ENCODE assay signal across 8 cellular contexts in the genomic region with DNA sequence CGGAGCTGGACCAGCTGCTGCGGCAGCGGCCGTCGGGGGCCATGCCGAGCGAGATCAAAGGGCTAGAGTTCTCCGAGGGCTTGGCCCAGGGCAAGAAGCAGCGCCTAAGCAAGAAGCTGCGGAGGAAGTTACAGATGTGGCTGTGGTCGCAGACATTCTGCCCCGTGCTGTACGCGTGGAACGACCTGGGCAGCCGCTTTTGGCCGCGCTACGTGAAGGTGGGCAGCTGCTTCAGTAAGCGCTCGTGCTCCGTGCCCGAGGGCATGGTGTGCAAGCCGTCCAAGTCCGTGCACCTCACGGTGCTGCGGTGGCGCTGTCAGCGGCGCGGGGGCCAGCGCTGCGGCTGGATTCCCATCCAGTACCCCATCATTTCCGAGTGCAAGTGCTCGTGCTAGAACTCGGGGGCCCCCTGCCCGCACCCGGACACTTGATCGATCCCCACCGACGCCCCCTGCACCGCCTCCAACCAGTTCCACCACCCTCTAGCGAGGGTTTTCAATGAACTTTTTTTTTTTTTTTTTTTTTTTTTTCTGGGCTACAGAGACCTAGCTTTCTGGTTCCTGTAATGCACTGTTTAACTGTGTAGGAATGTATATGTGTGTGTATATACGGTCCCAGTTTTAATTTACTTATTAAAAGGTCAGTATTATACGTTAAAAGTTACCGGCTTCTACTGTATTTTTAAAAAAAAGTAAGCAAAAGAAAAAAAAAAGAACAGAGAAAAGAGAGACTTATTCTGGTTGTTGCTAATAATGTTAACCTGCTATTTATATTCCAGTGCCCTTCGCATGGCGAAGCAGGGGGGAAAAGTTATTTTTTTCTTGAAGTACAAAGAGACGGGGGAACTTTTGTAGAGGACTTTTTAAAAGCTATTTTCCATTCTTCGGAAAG. TPM values are rescaled to one million over a fixed set of nuclear protein-coding genes. Genes with fewer than 3 reads are reported as not detected.
DNase-seq lines count a peak whose midpoint lies in the region; ATAC-seq and TF ChIP-seq lines count a peak whose summit lies in the region.

No MANE protein-coding gene starts in this region.

- no peak for TF ChIP-seq CTCF in coronary artery (IDR thresholded peaks at IDR 0.05)

- H3K4me3 ChIP-seq in H7 (ENCODE audit: insufficient read depth, low read depth, low read length) (peak overlapping the region; percentile 63), coronary artery (peak overlapping the region; percentile 87), mucosa of rectum (ENCODE audit: low read length in 2 of 2) (peak overlapping the region; percentile 1 to 33)

- peak overlapping the region; percentile 82 to 94 (median 83) for H3K4me3 Mint-ChIP-seq in T-cell

- ATAC-seq in T-cell (replicated peaks in 1 of 4) (peak; percentile 17 to 23 (median 22)), GM18861 (IDR thresholded peaks at IDR 0.05; ENCODE audit: unreplicated experiment) (no peak), HG03097 (IDR thresholded peaks at IDR 0.05; ENCODE audit: low FRiP score, unreplicated experiment) (no peak)

- H3K9me3 Mint-ChIP-seq in T-cell = no peaks in the 10 kb centered on the region

- H3K36me3 Mint-ChIP-seq in T-cell = no peaks in the 10 kb centered on the region

- H3K36me3 ChIP-seq in H7 (replicated peaks; ENCODE audit: control insufficient read depth, insufficient read depth, low read length) (no peaks in the 10 kb centered on the region), mucosa of rectum (ENCODE audit: control insufficient read depth in 2 of 2, insufficient read depth in 2 of 2, low read length in 2 of 2) (no peaks in the 10 kb centered on the region)

- H3K4me1 ChIP-seq in mucosa of rectum (ENCODE audit: control insufficient read depth in 2 of 2, insufficient read depth in 2 of 2, low read length in 2 of 2) = peaks cover 9 to 12% of the 10 kb centered on the region in 2 donors

- no peak overlapping the region for H3K9ac ChIP-seq in mucosa of rectum (ENCODE audit: low read depth in 1 of 2, low read length in 2 of 2)

- peak overlapping the region; percentile 82 to 84 for H3K27ac Mint-ChIP-seq in T-cell

- no peaks in the 10 kb centered on the region for H3K9me3 ChIP-seq in mucosa of rectum (ENCODE audit: control insufficient read depth in 2 of 2, low read length in 2 of 2)

- peaks cover 13 to 51% of the 10 kb centered on the region in 2 donors for H3K27me3 Mint-ChIP-seq in T-cell

- H3K27me3 ChIP-seq in H7 (ENCODE audit: control insufficient read depth, insufficient read depth, low read length) = peaks cover 60% of the 10 kb centered on the region
- H3K27me3 ChIP-seq in mucosa of rectum (ENCODE audit: control insufficient read depth in 2 of 2, insufficient read depth in 2 of 2, low read length in 2 of 2) = peaks cover 38 to 54% of the 10 kb centered on the region in 2 donors

- POLR2A ChIA-PET in T-cell (lab: Charles Lee) = interaction anchor here in 1 of 2 donors (0.6 to 0.7 kb wide), 2 partner anchors 58 to 510 kb away, joined by 3 to 5 read pairs; no protein-coding TSS in a partner anchor

- H3K27ac ChIP-seq in coronary artery (peak overlapping the region in 1 of 2 donors; percentile 79), mucosa of rectum (ENCODE audit: low read depth in 2 of 2, low read length in 2 of 2) (no peak overlapping the region)

- CTCF ChIA-PET in T-cell (lab: Charles Lee) = interaction anchor here (0.6 to 1.6 kb wide), 8 partner anchors 8 to 363 kb away, joined by 3 to 8 read pairs (median 4); no protein-coding TSS in a partner anchor

- DNase-seq in AG08396 (ENCODE audit: low spot score) (peak; percentile 18), H7 (peak; percentile 77), T-cell (peak in 12 of 34 experiments; percentile 13 to 51 (median 32)), coronary artery (ENCODE audit: low spot score) (no peak), NCI-H345 treated with DMSO at 0.1 percent for 48 hours (lab: John Stamatoyannopoulos, UW; ENCODE audit: unreplicated experiment) (no peak)

- peaks cover 40 to 46% (median 44%) of the 10 kb centered on the region in 3 donors for H3K4me1 Mint-ChIP-seq in T-cell

RNA-seq across cellular contexts. Expression of a gene that starts 1.3 kb away (rescaled TPM):
- total RNA-seq in H7 (2014; rRNA removed; shearing (Covaris generic)) = 0.78 and 4.1 TPM in 2 replicates
- 10 to 100 TPM in 4 of 5 donors, 1 to 10 TPM in 1; 9.2 to 82.3 (median 64.6) TPM for total RNA-seq in T-cell

Comparison
In these comparisons a context has a peak if more than half of its experiments do, and no peak if none do; other contexts are left out.
1. DNase-seq: peak in AG08396 (single experiment) and H7 (single experiment); none in coronary artery (single experiment) and NCI-H345 treated with DMSO at 0.1 percent for 48 hours (single experiment).
2. H3K4me3 ChIP-seq: peak in every context shown above with its lines; median percentile 87 in coronary artery; 63 in H7; 17 in mucosa of rectum.
3. ATAC-seq: peak in T-cell (4 of 4); none in GM18861 (single experiment) and HG03097 (single experiment).